In genomic region chr1:118928739-118929554, GRCh38 we compare ENCODE assay signal across 1 cellular context.
TF ChIP-seq lines count a peak whose summit lies in the region.

No MANE protein-coding gene starts in this region.

TF ChIP-seq in HepG2, 621 proteins besides CTCF, POLR2A, EP300 and RAD21 (continued from another document and continues in another):
- TF ChIP-seq MTERF4 (CRISPR knock-in tag; IDR thresholded peaks at IDR 0.05) (no peak), ZBED4 (CRISPR knock-in tag; IDR thresholded peaks at IDR 0.05; ENCODE audit: borderline replicate concordance) (no peak), ZFP82 (CRISPR knock-in tag; IDR thresholded peaks at IDR 0.05; ENCODE audit: borderline replicate concordance) (no peak), ZSCAN25 (CRISPR knock-in tag; IDR thresholded peaks at IDR 0.05) (no peak), CREBL2 (CRISPR knock-in tag; IDR thresholded peaks at IDR 0.05; ENCODE audit: borderline replicate concordance) (no peak), ARID2 (CRISPR knock-in tag; IDR thresholded peaks at IDR 0.05; ENCODE audit: borderline replicate concordance) (no peak), BHLHE40 (IDR thresholded peaks at IDR 0.05; ENCODE audit: low read length) (no peak), JUND (CRISPR knock-in tag; IDR thresholded peaks at IDR 0.05) (no peak), SRF (IDR thresholded peaks at IDR 0.05; ENCODE audit: low read depth, low read length) (no peak), ZBTB7B (CRISPR knock-in tag; IDR thresholded peaks at IDR 0.05) (no peak), NFIB (CRISPR knock-in tag; IDR thresholded peaks at IDR 0.05; ENCODE audit: borderline replicate concordance) (no peak), TRIM24 (CRISPR knock-in tag; IDR thresholded peaks at IDR 0.05) (no peak), THYN1 (CRISPR knock-in tag; IDR thresholded peaks at IDR 0.05; ENCODE audit: borderline replicate concordance, low read depth) (no peak), ISX (CRISPR knock-in tag; conservative IDR thresholded peaks at IDR 0.05) (no peak), ZBTB43 (CRISPR knock-in tag; conservative IDR thresholded peaks at IDR 0.05) (no peak), ARNTL (CRISPR knock-in tag; IDR thresholded peaks at IDR 0.05) (no peak), TBP (CRISPR knock-in tag; IDR thresholded peaks at IDR 0.05) (no peak), MTA1 (CRISPR knock-in tag; IDR thresholded peaks at IDR 0.05; ENCODE audit: borderline replicate concordance) (no peak), MIER2 (CRISPR knock-in tag; IDR thresholded peaks at IDR 0.05) (peak; percentile 97), ZBTB8A (CRISPR knock-in tag; IDR thresholded peaks at IDR 0.05; ENCODE audit: borderline replicate concordance, low read depth) (no peak), ZNF24 (IDR thresholded peaks at IDR 0.05) (no peak), ZNF460 (CRISPR knock-in tag; IDR thresholded peaks at IDR 0.05; ENCODE audit: borderline replicate concordance) (no peak), ZNF749 (CRISPR knock-in tag; IDR thresholded peaks at IDR 0.05; ENCODE audit: borderline replicate concordance) (no peak), ZNF746 (CRISPR knock-in tag; IDR thresholded peaks at IDR 0.05) (no peak), ZNF10 (CRISPR knock-in tag; IDR thresholded peaks at IDR 0.05; ENCODE audit: borderline replicate concordance, low read depth) (no peak), ZNF12 (CRISPR knock-in tag; IDR thresholded peaks at IDR 0.05) (0 out of 2 replicates have a peak, but pooled peaks have one; percentile 38), BRD4 (CRISPR knock-in tag; IDR thresholded peaks at IDR 0.05) (no peak)
- TF ChIP-seq, protein P1, sequence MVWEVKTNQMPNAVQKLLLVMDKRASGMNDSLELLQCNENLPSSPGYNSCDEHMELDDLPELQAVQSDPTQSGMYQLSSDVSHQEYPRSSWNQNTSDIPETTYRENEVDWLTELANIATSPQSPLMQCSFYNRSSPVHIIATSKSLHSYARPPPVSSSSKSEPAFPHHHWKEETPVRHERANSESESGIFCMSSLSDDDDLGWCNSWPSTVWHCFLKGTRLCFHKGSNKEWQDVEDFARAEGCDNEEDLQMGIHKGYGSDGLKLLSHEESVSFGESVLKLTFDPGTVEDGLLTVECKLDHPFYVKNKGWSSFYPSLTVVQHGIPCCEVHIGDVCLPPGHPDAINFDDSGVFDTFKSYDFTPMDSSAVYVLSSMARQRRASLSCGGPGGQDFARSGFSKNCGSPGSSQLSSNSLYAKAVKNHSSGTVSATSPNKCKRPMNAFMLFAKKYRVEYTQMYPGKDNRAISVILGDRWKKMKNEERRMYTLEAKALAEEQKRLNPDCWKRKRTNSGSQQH (CRISPR knock-in tag; IDR thresholded peaks at IDR 0.05; ENCODE audit: low read depth), result no peak
- TF ChIP-seq, protein P2, sequence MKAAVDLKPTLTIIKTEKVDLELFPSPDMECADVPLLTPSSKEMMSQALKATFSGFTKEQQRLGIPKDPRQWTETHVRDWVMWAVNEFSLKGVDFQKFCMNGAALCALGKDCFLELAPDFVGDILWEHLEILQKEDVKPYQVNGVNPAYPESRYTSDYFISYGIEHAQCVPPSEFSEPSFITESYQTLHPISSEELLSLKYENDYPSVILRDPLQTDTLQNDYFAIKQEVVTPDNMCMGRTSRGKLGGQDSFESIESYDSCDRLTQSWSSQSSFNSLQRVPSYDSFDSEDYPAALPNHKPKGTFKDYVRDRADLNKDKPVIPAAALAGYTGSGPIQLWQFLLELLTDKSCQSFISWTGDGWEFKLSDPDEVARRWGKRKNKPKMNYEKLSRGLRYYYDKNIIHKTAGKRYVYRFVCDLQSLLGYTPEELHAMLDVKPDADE (CRISPR knock-in tag; IDR thresholded peaks at IDR 0.05), result no peak
- TF ChIP-seq, protein P3, sequence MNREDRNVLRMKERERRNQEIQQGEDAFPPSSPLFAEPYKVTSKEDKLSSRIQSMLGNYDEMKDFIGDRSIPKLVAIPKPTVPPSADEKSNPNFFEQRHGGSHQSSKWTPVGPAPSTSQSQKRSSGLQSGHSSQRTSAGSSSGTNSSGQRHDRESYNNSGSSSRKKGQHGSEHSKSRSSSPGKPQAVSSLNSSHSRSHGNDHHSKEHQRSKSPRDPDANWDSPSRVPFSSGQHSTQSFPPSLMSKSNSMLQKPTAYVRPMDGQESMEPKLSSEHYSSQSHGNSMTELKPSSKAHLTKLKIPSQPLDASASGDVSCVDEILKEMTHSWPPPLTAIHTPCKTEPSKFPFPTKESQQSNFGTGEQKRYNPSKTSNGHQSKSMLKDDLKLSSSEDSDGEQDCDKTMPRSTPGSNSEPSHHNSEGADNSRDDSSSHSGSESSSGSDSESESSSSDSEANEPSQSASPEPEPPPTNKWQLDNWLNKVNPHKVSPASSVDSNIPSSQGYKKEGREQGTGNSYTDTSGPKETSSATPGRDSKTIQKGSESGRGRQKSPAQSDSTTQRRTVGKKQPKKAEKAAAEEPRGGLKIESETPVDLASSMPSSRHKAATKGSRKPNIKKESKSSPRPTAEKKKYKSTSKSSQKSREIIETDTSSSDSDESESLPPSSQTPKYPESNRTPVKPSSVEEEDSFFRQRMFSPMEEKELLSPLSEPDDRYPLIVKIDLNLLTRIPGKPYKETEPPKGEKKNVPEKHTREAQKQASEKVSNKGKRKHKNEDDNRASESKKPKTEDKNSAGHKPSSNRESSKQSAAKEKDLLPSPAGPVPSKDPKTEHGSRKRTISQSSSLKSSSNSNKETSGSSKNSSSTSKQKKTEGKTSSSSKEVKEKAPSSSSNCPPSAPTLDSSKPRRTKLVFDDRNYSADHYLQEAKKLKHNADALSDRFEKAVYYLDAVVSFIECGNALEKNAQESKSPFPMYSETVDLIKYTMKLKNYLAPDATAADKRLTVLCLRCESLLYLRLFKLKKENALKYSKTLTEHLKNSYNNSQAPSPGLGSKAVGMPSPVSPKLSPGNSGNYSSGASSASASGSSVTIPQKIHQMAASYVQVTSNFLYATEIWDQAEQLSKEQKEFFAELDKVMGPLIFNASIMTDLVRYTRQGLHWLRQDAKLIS (CRISPR knock-in tag; IDR thresholded peaks at IDR 0.05), result no peak
- TF ChIP-seq, protein P4, sequence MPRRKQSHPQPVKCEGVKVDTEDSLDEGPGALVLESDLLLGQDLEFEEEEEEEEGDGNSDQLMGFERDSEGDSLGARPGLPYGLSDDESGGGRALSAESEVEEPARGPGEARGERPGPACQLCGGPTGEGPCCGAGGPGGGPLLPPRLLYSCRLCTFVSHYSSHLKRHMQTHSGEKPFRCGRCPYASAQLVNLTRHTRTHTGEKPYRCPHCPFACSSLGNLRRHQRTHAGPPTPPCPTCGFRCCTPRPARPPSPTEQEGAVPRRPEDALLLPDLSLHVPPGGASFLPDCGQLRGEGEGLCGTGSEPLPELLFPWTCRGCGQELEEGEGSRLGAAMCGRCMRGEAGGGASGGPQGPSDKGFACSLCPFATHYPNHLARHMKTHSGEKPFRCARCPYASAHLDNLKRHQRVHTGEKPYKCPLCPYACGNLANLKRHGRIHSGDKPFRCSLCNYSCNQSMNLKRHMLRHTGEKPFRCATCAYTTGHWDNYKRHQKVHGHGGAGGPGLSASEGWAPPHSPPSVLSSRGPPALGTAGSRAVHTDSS (CRISPR knock-in tag; conservative IDR thresholded peaks at IDR 0.05), result no peak
- TF ChIP-seq, protein P5, sequence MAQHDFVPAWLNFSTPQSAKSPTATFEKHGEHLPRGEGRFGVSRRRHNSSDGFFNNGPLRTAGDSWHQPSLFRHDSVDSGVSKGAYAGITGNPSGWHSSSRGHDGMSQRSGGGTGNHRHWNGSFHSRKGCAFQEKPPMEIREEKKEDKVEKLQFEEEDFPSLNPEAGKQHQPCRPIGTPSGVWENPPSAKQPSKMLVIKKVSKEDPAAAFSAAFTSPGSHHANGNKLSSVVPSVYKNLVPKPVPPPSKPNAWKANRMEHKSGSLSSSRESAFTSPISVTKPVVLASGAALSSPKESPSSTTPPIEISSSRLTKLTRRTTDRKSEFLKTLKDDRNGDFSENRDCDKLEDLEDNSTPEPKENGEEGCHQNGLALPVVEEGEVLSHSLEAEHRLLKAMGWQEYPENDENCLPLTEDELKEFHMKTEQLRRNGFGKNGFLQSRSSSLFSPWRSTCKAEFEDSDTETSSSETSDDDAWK (CRISPR knock-in tag; IDR thresholded peaks at IDR 0.05), result no peak
